ENCODE assay signal across 15 cellular contexts in the genomic region with DNA sequence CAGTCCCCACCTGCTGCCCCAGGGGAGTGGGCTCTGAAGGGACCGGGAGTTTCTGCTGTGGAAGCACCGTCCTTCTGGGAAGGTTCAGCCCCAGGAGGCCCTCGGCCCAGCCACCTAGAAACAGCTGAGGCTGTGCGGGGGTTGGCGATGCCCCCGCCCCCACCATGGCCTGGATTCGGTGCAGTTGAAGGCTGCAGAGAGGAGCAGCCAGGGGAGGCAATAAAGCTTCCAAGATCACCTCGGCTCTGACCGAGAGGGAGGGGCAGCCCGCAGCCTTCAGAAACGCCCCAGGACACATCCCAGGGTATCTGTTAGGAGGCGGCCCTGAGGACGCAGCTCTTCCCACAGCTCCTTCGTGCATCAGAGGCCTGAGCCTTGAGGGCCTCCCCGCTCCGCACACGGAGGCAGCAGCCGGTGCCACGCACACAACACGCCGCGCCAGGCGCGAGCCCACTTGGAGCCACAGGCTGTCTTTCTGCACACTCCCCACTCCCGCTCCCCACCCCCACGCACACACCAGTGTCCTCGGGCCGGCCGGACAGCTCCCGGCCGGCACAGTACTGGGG. TPM values are rescaled to one million over a fixed set of nuclear protein-coding genes. Genes with fewer than 3 reads are reported as not detected.
DNase-seq lines count a peak whose midpoint lies in the region; ATAC-seq and TF ChIP-seq lines count a peak whose summit lies in the region.
"Had no signal": no experiment of that assay in that cellular context is flagged by ENCODE, and none has a peak within 500 bp of the region (broad histone marks: within the 10 kb centered on the region; RNA-seq: fewer than 3 reads in every experiment).

No MANE protein-coding gene starts in this region.

- no peak for ATAC-seq in left cardiac atrium

- peaks cover 22% of the 10 kb centered on the region for H3K27me3 Mint-ChIP-seq in type B pancreatic cell

- WGBS in ectodermal cell, 2 experiments = 60% methylated on average over 31 of the region's 31 CpGs

- H3K27ac Mint-ChIP-seq in type B pancreatic cell = no peak overlapping the region
- H3K27ac Mint-ChIP-seq: activated CD4-positive, alpha-beta memory T cell treated with anti-CD3 and anti-CD28 coated beads, Interleukin-2, amount 10 ng/mL, durations not matched to agents 7 days and 5 days; activated naive CD8-positive, alpha-beta T cell; T-helper 1 cell treated with Interleukin-12 subunit alpha and Interleukin-12 subunit beta and Interleukin-4 antibody, amounts not matched to agents 30 μg/mL and 1 μg/mL, for 36 hours had no signal

- no peaks in the 10 kb centered on the region for H3K4me1 Mint-ChIP-seq in type B pancreatic cell (ENCODE audit: unreplicated experiment)
- H3K4me1 Mint-ChIP-seq: activated CD4-positive, alpha-beta memory T cell treated with anti-CD3 and anti-CD28 coated beads, Interleukin-2, amount 10 ng/mL, durations not matched to agents 7 days and 5 days had no signal

- no peaks in the 10 kb centered on the region for H3K9me3 Mint-ChIP-seq in type B pancreatic cell
- H3K9me3 Mint-ChIP-seq: activated CD4-positive, alpha-beta memory T cell treated with anti-CD3 and anti-CD28 coated beads, Interleukin-2, amount 10 ng/mL, durations not matched to agents 7 days and 5 days; T-helper 1 cell treated with Interleukin-12 subunit alpha and Interleukin-12 subunit beta and Interleukin-4 antibody, amounts not matched to agents 30 μg/mL and 1 μg/mL, for 36 hours had no signal

- TF ChIP-seq CTCF in cardiac muscle cell (IDR thresholded peaks at IDR 0.05; ENCODE audit: low read depth, low read length) (no peak), type B pancreatic cell (conservative IDR thresholded peaks at IDR 0.05) (no peak)

- intact Hi-C loops in left cardiac atrium (cut with DNase I) = no loop called here

- H3K4me3 ChIP-seq in cardiac muscle cell (peak overlapping the region; percentile 63), ectodermal cell (ENCODE audit: insufficient read depth, low read depth, low read length) (peak overlapping the region; percentile 62)

- H3K27ac ChIP-seq in cardiac muscle cell = no peak overlapping the region
- no peak overlapping the region for H3K27ac ChIP-seq in ectodermal cell (ENCODE audit: insufficient read depth, low read depth, low read length, poor library complexity, severe bottlenecking)
- H3K27ac ChIP-seq: spleen had no signal

- H3K27me3 ChIP-seq in cardiac muscle cell = no peaks in the 10 kb centered on the region
- peaks cover 12% of the 10 kb centered on the region for H3K27me3 ChIP-seq in ectodermal cell (ENCODE audit: control insufficient read depth, insufficient read depth, low read length, poor library complexity, severe bottlenecking)

- no peaks in the 10 kb centered on the region for H3K36me3 Mint-ChIP-seq in type B pancreatic cell
- H3K36me3 Mint-ChIP-seq: activated naive CD8-positive, alpha-beta T cell had no signal

- H3K4me3 Mint-ChIP-seq in type B pancreatic cell = peak overlapping the region; percentile 69
- H3K4me3 Mint-ChIP-seq: T-helper 1 cell treated with Interleukin-12 subunit alpha and Interleukin-12 subunit beta and Interleukin-4 antibody, amounts not matched to agents 30 μg/mL and 1 μg/mL, for 36 hours had no signal

- H3K4me1 ChIP-seq in cardiac muscle cell (ENCODE audit: low read depth) (peaks cover 8% of the 10 kb centered on the region), ectodermal cell (ENCODE audit: control insufficient read depth, insufficient read depth, low read length) (peaks cover 5% of the 10 kb centered on the region)

- H3K9me3 ChIP-seq in cardiac muscle cell (ENCODE audit: low read depth) = no peaks in the 10 kb centered on the region
- no peaks in the 10 kb centered on the region for H3K9me3 ChIP-seq in ectodermal cell (ENCODE audit: control insufficient read depth, low read length)
- H3K9me3 ChIP-seq: spleen had no signal

- DNase-seq in cardiac muscle cell (ENCODE audit: low read depth in 1 of 2, low spot score in 1 of 2) = no peak
- DNase-seq in left cardiac atrium = no peak
- peak; percentile 80 for DNase-seq in mesenteric fat pad (ENCODE audit: low spot score)
- DNase-seq in type B pancreatic cell (ENCODE audit: extremely low spot score, unreplicated experiment) = no peak
- DNase-seq in NCI-H2029 treated with DMSO at 0.1 percent for 48 hours (lab: John Stamatoyannopoulos, UW) = no peak
- no peak for DNase-seq in germinal center (ENCODE audit: low spot score)
- DNase-seq in AG08396 (ENCODE audit: low spot score) = no peak
- DNase-seq: activated CD4-positive, alpha-beta memory T cell treated with anti-CD3 and anti-CD28 coated beads, Interleukin-2, amount 10 ng/mL, durations not matched to agents 7 days and 5 days; NCI-H2171; OCI-M1; spleen had no signal

- H3K36me3 ChIP-seq in cardiac muscle cell (no peaks in the 10 kb centered on the region), ectodermal cell (ENCODE audit: control insufficient read depth, insufficient read depth, low read length) (no peaks in the 10 kb centered on the region)
- H3K36me3 ChIP-seq: spleen had no signal

RNA-seq across cellular contexts. Expression of gene KNDC1, which starts 1.6 kb away (rescaled TPM):
- 14.4 and 33.9 TPM in 2 replicates for total RNA-seq in cardiac muscle cell
- polyA plus RNA-seq in cardiac muscle cell = 10.8 and 12.4 TPM in 2 replicates
- total RNA-seq in left cardiac atrium = under 1 TPM; 0.34 to 0.50 TPM
- 7.1 TPM for polyA plus RNA-seq in ectodermal cell (2013, experiment 1 of 4)
- 6.9 TPM for polyA plus RNA-seq in ectodermal cell (2013, experiment 2 of 4)
- 5.2 TPM for polyA plus RNA-seq in ectodermal cell (2013, experiment 3 of 4)
- 6.2 TPM for polyA plus RNA-seq in ectodermal cell (2013, experiment 4 of 4)
- total RNA-seq in mesenteric fat pad = 0.13 TPM
- total RNA-seq in type B pancreatic cell (ENCODE audit: low replicate concordance) = 2.7 and 6.4 TPM in 2 replicates
- total RNA-seq: glomerular endothelial cell had no signal
